Comparison of ENCODE assay signal across 7 cellular contexts in genomic region chr11:4606231-4607015, GRCh38. TPM values are rescaled to one million over a fixed set of nuclear protein-coding genes. Genes with fewer than 3 reads are reported as not detected.
DNase-seq lines count a peak whose midpoint lies in the region; ATAC-seq and TF ChIP-seq lines count a peak whose summit lies in the region.

No MANE protein-coding gene starts in this region.

- intact Hi-C loops in cardiac septum (cut with DNase I), result no loop called here

- no peak for ATAC-seq in GM19328 (IDR thresholded peaks at IDR 0.05; ENCODE audit: unreplicated experiment)

- no peak overlapping the region for H3K27ac Mint-ChIP-seq in endodermal cell
- H3K27ac Mint-ChIP-seq in progenitor cell of endocrine pancreas, result no peak overlapping the region

- H3K9me3 Mint-ChIP-seq in endodermal cell, result peaks cover 7% of the 10 kb centered on the region
- H3K9me3 Mint-ChIP-seq in progenitor cell of endocrine pancreas (ENCODE audit: low read depth), result no peaks in the 10 kb centered on the region

- no peaks in the 10 kb centered on the region for H3K9me3 ChIP-seq in endodermal cell (ENCODE audit: control insufficient read depth, low read length)

- H3K4me3 Mint-ChIP-seq in endodermal cell, result peak overlapping the region; percentile 85
- H3K4me3 Mint-ChIP-seq in progenitor cell of endocrine pancreas (ENCODE audit: low read depth), result peak overlapping the region; percentile 79

- H3K27me3 ChIP-seq in endodermal cell (ENCODE audit: control insufficient read depth, insufficient read depth, low read length, poor library complexity, severe bottlenecking), result peaks cover 6% of the 10 kb centered on the region

- peaks cover 15% of the 10 kb centered on the region for H3K36me3 ChIP-seq in endodermal cell (ENCODE audit: control insufficient read depth, insufficient read depth, low read length)

- 95% methylated on average over 1 of the region's 1 CpG; no CpG with 5 or more reads in 1 of the 2 experiments for WGBS in endodermal cell (ENCODE audit: insufficient coverage in 1 of 2, insufficient read length in 1 of 2), 2 experiments

- H3K9ac ChIP-seq in endodermal cell (ENCODE audit: extremely low read depth, low read length, poor library complexity, severe bottlenecking), result no peak overlapping the region

- DNase-seq in EH (ENCODE audit: low read depth) (peak; percentile 36), NCI-H2196 (lab: John Stamatoyannopoulos, UW; ENCODE audit: unreplicated experiment) (peak; percentile 46), endodermal cell (no peak), progenitor cell of endocrine pancreas (ENCODE audit: low spot score, unreplicated experiment) (no peak), NCI-H2227 treated with DMSO at 0.1 percent for 48 hours (lab: John Stamatoyannopoulos, UW) (no peak), cardiac septum (ENCODE audit: low spot score) (no peak)

- H3K4me3 ChIP-seq in endodermal cell (ENCODE audit: low read length), result no peak overlapping the region

- no peak overlapping the region for H3K27ac ChIP-seq in endodermal cell (ENCODE audit: low read depth, low read length)

- TF ChIP-seq CTCF in endodermal cell (conservative IDR thresholded peaks at IDR 0.05), result no peak
- TF ChIP-seq CTCF in progenitor cell of endocrine pancreas (IDR thresholded peaks at IDR 0.05; ENCODE audit: unreplicated experiment), result no peak

- no peaks in the 10 kb centered on the region for H3K4me1 ChIP-seq in endodermal cell (ENCODE audit: control insufficient read depth, insufficient read depth, low read length)

- H3K4me1 Mint-ChIP-seq in endodermal cell (peaks cover 15% of the 10 kb centered on the region), progenitor cell of endocrine pancreas (ENCODE audit: low read depth) (peaks cover 15% of the 10 kb centered on the region)

- H3K36me3 Mint-ChIP-seq in endodermal cell (ENCODE audit: low read depth) (peaks cover 17% of the 10 kb centered on the region), progenitor cell of endocrine pancreas (ENCODE audit: insufficient read depth) (peaks cover 8% of the 10 kb centered on the region)

- H3K27me3 Mint-ChIP-seq in endodermal cell (ENCODE audit: insufficient read depth) (peaks cover 12% of the 10 kb centered on the region), progenitor cell of endocrine pancreas (peaks cover 6% of the 10 kb centered on the region)

RNA-seq across cellular contexts. Expression of gene TRIM68, which starts 1.6 kb away (rescaled TPM):
- total RNA-seq in endodermal cell (10 to 100 TPM; 11.3 to 13.8 TPM), progenitor cell of endocrine pancreas (18.1 and 18.7 TPM in 2 replicates), cardiac septum (7.8 TPM)
- 9.5 TPM for polyA plus RNA-seq in endodermal cell (2013, experiment 1 of 2)
- 9.0 TPM for polyA plus RNA-seq in endodermal cell (2013, experiment 2 of 2)

RNA-seq across cellular contexts. Expression of gene OR52I1, which starts 12.6 kb away (rescaled TPM):
- total RNA-seq in endodermal cell, result not detected
- polyA plus RNA-seq in endodermal cell (2013, experiment 1 of 2), result not detected
- not detected for polyA plus RNA-seq in endodermal cell (2013, experiment 2 of 2)
- not detected in 2 replicates for total RNA-seq in progenitor cell of endocrine pancreas
- not detected for total RNA-seq in cardiac septum

RNA-seq across cellular contexts. Expression of gene OR52I2, which starts 24.9 kb away (rescaled TPM):
- total RNA-seq in endodermal cell, result not detected
- not detected for polyA plus RNA-seq in endodermal cell (2013, experiment 1 of 2)
- polyA plus RNA-seq in endodermal cell (2013, experiment 2 of 2), result not detected
- not detected in 2 replicates for total RNA-seq in progenitor cell of endocrine pancreas
- not detected for total RNA-seq in cardiac septum

RNA-seq across cellular contexts. Expression of gene OR51D1, which starts 30.9 kb away (rescaled TPM):
- total RNA-seq in endodermal cell (not detected), progenitor cell of endocrine pancreas (not detected in 2 replicates), cardiac septum (not detected)
- not detected for polyA plus RNA-seq in endodermal cell (2013, experiment 1 of 2)
- polyA plus RNA-seq in endodermal cell (2013, experiment 2 of 2), result not detected

RNA-seq across cellular contexts. Expression of gene OR51E1, which starts 37.4 kb away (rescaled TPM):
- total RNA-seq in endodermal cell (not detected), progenitor cell of endocrine pancreas (0.11 and 0.14 TPM in 2 replicates), cardiac septum (1.00 TPM)
- polyA plus RNA-seq in endodermal cell (2013, experiment 1 of 2), result not detected
- polyA plus RNA-seq in endodermal cell (2013, experiment 2 of 2), result not detected

Comparison
In these comparisons a context has a peak if more than half of its experiments do, and no peak if none do; other contexts are left out.
1. DNase-seq: peak in EH (single experiment) and NCI-H2196 (single experiment); none in endodermal cell (single experiment), progenitor cell of endocrine pancreas (single experiment), NCI-H2227 treated with DMSO at 0.1 percent for 48 hours (single experiment) and cardiac septum (single experiment).